ENCODE assay signal across 2 cellular contexts in genomic region chr14:102833341-102833740, GRCh38.
TF ChIP-seq lines count a peak whose summit lies in the region.

No MANE protein-coding gene starts in this region.

TF ChIP-seq in HepG2, 621 proteins besides CTCF, POLR2A, EP300 and RAD21:
- TF ChIP-seq PTBP1 (IDR thresholded peaks at IDR 0.05; ENCODE audit: low read depth, low read length, poor library complexity, severe bottlenecking) = no peak
- no peak for TF ChIP-seq ZNF816 (CRISPR knock-in tag; IDR thresholded peaks at IDR 0.05; ENCODE audit: borderline replicate concordance)
- no peak for TF ChIP-seq JARID2 (CRISPR knock-in tag; IDR thresholded peaks at IDR 0.05; ENCODE audit: insufficient replicate concordance)
- no peak for TF ChIP-seq PATZ1 (CRISPR knock-in tag; IDR thresholded peaks at IDR 0.05)
- TF ChIP-seq ZNF138 (CRISPR knock-in tag; IDR thresholded peaks at IDR 0.05; ENCODE audit: low read depth) = no peak
- no peak for TF ChIP-seq ZNF33A (CRISPR knock-in tag; IDR thresholded peaks at IDR 0.05; ENCODE audit: borderline replicate concordance)
- no peak for TF ChIP-seq ZNF280B (CRISPR knock-in tag; IDR thresholded peaks at IDR 0.05; ENCODE audit: borderline replicate concordance)
- no peak for TF ChIP-seq ZNF770 (CRISPR knock-in tag; IDR thresholded peaks at IDR 0.05)
- no peak for TF ChIP-seq JUNB (CRISPR knock-in tag; IDR thresholded peaks at IDR 0.05; ENCODE audit: borderline replicate concordance)
- TF ChIP-seq IRF1 (CRISPR knock-in tag; IDR thresholded peaks at IDR 0.05; ENCODE audit: low read depth) = no peak

TF ChIP-seq in H1, 55 proteins besides CTCF, POLR2A, EP300 and RAD21:
- TF ChIP-seq TAF1 (IDR thresholded peaks at IDR 0.05; ENCODE audit: low read depth, low read length) (no peak), RFX5 (IDR thresholded peaks at IDR 0.05; ENCODE audit: borderline replicate concordance, low read depth, low read length) (no peak), CHD1 (IDR thresholded peaks at IDR 0.05; ENCODE audit: low read depth, low read length) (no peak), SP2 (IDR thresholded peaks at IDR 0.05; ENCODE audit: low read length) (no peak), SIN3A (conservative IDR thresholded peaks at IDR 0.05 in 1 of 2, IDR thresholded peaks at IDR 0.05 in 1 of 2; ENCODE audit: low read depth in 1 of 2, low read length in 2 of 2) (0 out of 4 replicates have a peak, but pooled peaks of 1 of the 2 experiments have one; percentile 23), E2F6 (IDR thresholded peaks at IDR 0.05) (peak; percentile 32), MAFK (IDR thresholded peaks at IDR 0.05; ENCODE audit: low read depth, low read length) (no peak), MAX (IDR thresholded peaks at IDR 0.05) (peak; percentile 49; the same call in 1 of the 2 replicates), USF2 (IDR thresholded peaks at IDR 0.05; ENCODE audit: low read length) (no peak), CTBP2 (IDR thresholded peaks at IDR 0.05; ENCODE audit: borderline replicate concordance, insufficient read depth, insufficient read length, low read length) (no peak), EZH2 (IDR thresholded peaks at IDR 0.05; ENCODE audit: low read depth, low read length, severe bottlenecking) (no peak), POLR2AphosphoS5 (IDR thresholded peaks at IDR 0.05; ENCODE audit: low read depth, low read length) (no peak), POU5F1 (IDR thresholded peaks at IDR 0.05; ENCODE audit: low read depth, low read length) (peak; percentile 27; the same call in 1 of the 2 replicates)
